8 cellular contexts compared by ENCODE assay signal in genomic region chr11:69311767-69312385, GRCh38. TPM values are rescaled to one million over a fixed set of nuclear protein-coding genes. Genes with fewer than 3 reads are reported as not detected.
DNase-seq lines count a peak whose midpoint lies in the region; ATAC-seq, FAIRE-seq and TF ChIP-seq lines count a peak whose summit lies in the region.

No MANE protein-coding gene starts in this region.

- H3K4me3 ChIP-seq in SK-N-MC = 0 out of 2 replicates have a peak overlapping the region, but pooled peaks have one; percentile 0
- no peak overlapping the region for H3K4me3 ChIP-seq in gastroesophageal sphincter

- no peak for FAIRE-seq in GM12891 (lab: Jason Lieb, UNC)

- intact Hi-C loops in dendritic cell treated with granulocyte-macrophage colony-stimulating factor and Interleukin-4, amounts not matched to agents 40 ng/mL and 50 ng/mL, for 4 days (cut with micrococcal nuclease) = no loop called here

- WGBS in gastroesophageal sphincter (ENCODE audit: low coverage in 1 of 2), 2 donors = 31 to 60% methylated on average over 2 to 8 of the region's 14 CpGs

- H3K4me1 ChIP-seq in gastroesophageal sphincter = peaks cover 0 to 15% (median 5%) of the 10 kb centered on the region in 3 donors

- H3K27ac ChIP-seq in SK-N-MC = peak overlapping the region; percentile 14; the same call in 1 of the 2 replicates
- no peak overlapping the region for H3K27ac ChIP-seq in gastroesophageal sphincter

- no peak overlapping the region for H3K4me3 Mint-ChIP-seq in dendritic cell treated with granulocyte-macrophage colony-stimulating factor and Interleukin-4, amounts not matched to agents 40 ng/mL and 50 ng/mL, for 4 days
- peak overlapping the region; percentile 22 to 45 for H3K4me3 Mint-ChIP-seq in stimulated activated naive B cell treated with anti-CD40 and anti-IgM and Interleukin-4, amounts not matched to agents 10 μg/mL and 1 μg/mL and 100 μg/mL, for 72 hours

- no peaks in the 10 kb centered on the region for H3K9me3 Mint-ChIP-seq in dendritic cell treated with granulocyte-macrophage colony-stimulating factor and Interleukin-4, amounts not matched to agents 40 ng/mL and 50 ng/mL, for 4 days
- H3K9me3 Mint-ChIP-seq in stimulated activated naive B cell treated with anti-CD40 and anti-IgM and Interleukin-4, amounts not matched to agents 10 μg/mL and 1 μg/mL and 100 μg/mL, for 72 hours = no peaks in the 10 kb centered on the region

- H3K9ac ChIP-seq in SK-N-MC (ENCODE audit: insufficient read length) = no peak overlapping the region

- H3K27me3 ChIP-seq in gastroesophageal sphincter = peaks cover 5% of the 10 kb centered on the region

- TF ChIP-seq POLR2A in GM12891 (IDR thresholded peaks at IDR 0.05; ENCODE audit: low read depth, low read length) (no peak), gastroesophageal sphincter (IDR thresholded peaks at IDR 0.05) (no peak)

- peaks cover 38% of the 10 kb centered on the region for H3K4me1 Mint-ChIP-seq in dendritic cell treated with granulocyte-macrophage colony-stimulating factor and Interleukin-4, amounts not matched to agents 40 ng/mL and 50 ng/mL, for 4 days (ENCODE audit: low read depth)
- H3K4me1 Mint-ChIP-seq in stimulated activated naive B cell treated with anti-CD40 and anti-IgM and Interleukin-4, amounts not matched to agents 10 μg/mL and 1 μg/mL and 100 μg/mL, for 72 hours = peaks cover 29 to 52% of the 10 kb centered on the region in 2 donors

- peak overlapping the region; percentile 28 for H3K27ac Mint-ChIP-seq in dendritic cell treated with granulocyte-macrophage colony-stimulating factor and Interleukin-4, amounts not matched to agents 40 ng/mL and 50 ng/mL, for 4 days
- H3K27ac Mint-ChIP-seq in stimulated activated naive B cell treated with anti-CD40 and anti-IgM and Interleukin-4, amounts not matched to agents 10 μg/mL and 1 μg/mL and 100 μg/mL, for 72 hours = peak overlapping the region; percentile 84

- ATAC-seq in stimulated activated naive B cell treated with anti-CD40 and anti-IgM and Interleukin-4, amounts not matched to agents 10 μg/mL and 1 μg/mL and 100 μg/mL, for 72 hours (replicated peaks) = peak; percentile 14 to 38
- ATAC-seq in HG02870 (IDR thresholded peaks at IDR 0.05; ENCODE audit: unreplicated experiment) (no peak), gastroesophageal sphincter (no peak)

- peaks cover 9% of the 10 kb centered on the region; the same call in 1 of the 2 replicates for H3K36me3 ChIP-seq in SK-N-MC (ENCODE audit: insufficient read depth, low read length)
- H3K36me3 ChIP-seq in gastroesophageal sphincter = no peaks in the 10 kb centered on the region

- peaks cover 44% of the 10 kb centered on the region for H3K27me3 Mint-ChIP-seq in dendritic cell treated with granulocyte-macrophage colony-stimulating factor and Interleukin-4, amounts not matched to agents 40 ng/mL and 50 ng/mL, for 4 days
- no peaks in the 10 kb centered on the region for H3K27me3 Mint-ChIP-seq in stimulated activated naive B cell treated with anti-CD40 and anti-IgM and Interleukin-4, amounts not matched to agents 10 μg/mL and 1 μg/mL and 100 μg/mL, for 72 hours

- no peak for TF ChIP-seq EP300 in gastroesophageal sphincter (IDR thresholded peaks at IDR 0.05)

- TF ChIP-seq CTCF in gastroesophageal sphincter (IDR thresholded peaks at IDR 0.05) = no peak

- DNase-seq in activated effector memory CD4-positive, alpha-beta T cell treated with anti-CD3 and anti-CD28 coated beads, Interleukin-2, amount 50 U/mL, for 16 hours = peak; percentile 66
- DNase-seq in activated effector memory CD4-positive, alpha-beta T cell treated with Interleukin-2 at 50 U/mL for 16 hours = no peak
- DNase-seq in SK-N-MC (ENCODE audit: low read depth, low spot score) (peak; percentile 87), GM12891 (ENCODE audit: insufficient read length, low spot score) (no peak)
- DNase-seq in stimulated activated naive B cell treated with anti-CD40 and anti-IgM and Interleukin-4, amounts not matched to agents 10 μg/mL and 1 μg/mL and 100 μg/mL, for 72 hours = no peak

- H3K9me3 ChIP-seq in SK-N-MC (ENCODE audit: low read depth, low read length) = no peaks in the 10 kb centered on the region
- peaks cover 0 to 3% (median 0%) of the 10 kb centered on the region in 3 donors for H3K9me3 ChIP-seq in gastroesophageal sphincter

- H3K36me3 Mint-ChIP-seq in dendritic cell treated with granulocyte-macrophage colony-stimulating factor and Interleukin-4, amounts not matched to agents 40 ng/mL and 50 ng/mL, for 4 days (ENCODE audit: low read depth) = no peaks in the 10 kb centered on the region
- no peaks in the 10 kb centered on the region for H3K36me3 Mint-ChIP-seq in stimulated activated naive B cell treated with anti-CD40 and anti-IgM and Interleukin-4, amounts not matched to agents 10 μg/mL and 1 μg/mL and 100 μg/mL, for 72 hours

TF ChIP-seq in GM12891, 5 proteins besides CTCF, POLR2A, EP300 and RAD21:
- no peak for TF ChIP-seq PAX5 (IDR thresholded peaks at IDR 0.05; ENCODE audit: insufficient read depth, low read length, severe bottlenecking)
- TF ChIP-seq TAF1 (IDR thresholded peaks at IDR 0.05; ENCODE audit: low read depth, low read length) = no peak
- no peak for TF ChIP-seq SPI1 (IDR thresholded peaks at IDR 0.05; ENCODE audit: low read depth, low read length)
- no peak for TF ChIP-seq POU2F2 (IDR thresholded peaks at IDR 0.05; ENCODE audit: low read depth, low read length)
- no peak for TF ChIP-seq POLR2AphosphoS5 (IDR thresholded peaks at IDR 0.05; ENCODE audit: low read depth, low read length)

RNA-seq across cellular contexts. Expression of gene MYEOV, which starts 17.9 kb away (rescaled TPM):
- polyA plus RNA-seq in GM12891 (2012; ENCODE audit: low read depth, missing spikeins) = 2.3 TPM
- not detected for total RNA-seq in gastroesophageal sphincter

Comparison
In these comparisons a context has a peak if more than half of its experiments do, and no peak if none do; other contexts are left out.
1. DNase-seq: peak in activated effector memory CD4-positive, alpha-beta T cell treated with anti-CD3 and anti-CD28 coated beads, Interleukin-2, amount 50 U/mL, for 16 hours (single experiment) and SK-N-MC (single experiment); none in activated effector memory CD4-positive, alpha-beta T cell treated with Interleukin-2 at 50 U/mL for 16 hours (single experiment), stimulated activated naive B cell treated with anti-CD40 and anti-IgM and Interleukin-4, amounts not matched to agents 10 μg/mL and 1 μg/mL and 100 μg/mL, for 72 hours (single experiment) and GM12891 (single experiment).
2. ATAC-seq: peak in stimulated activated naive B cell treated with anti-CD40 and anti-IgM and Interleukin-4, amounts not matched to agents 10 μg/mL and 1 μg/mL and 100 μg/mL, for 72 hours (2 of 2); none in HG02870 (single experiment) and gastroesophageal sphincter (single experiment).